ENCODE assay signal across 29 cellular contexts in the genomic region with DNA sequence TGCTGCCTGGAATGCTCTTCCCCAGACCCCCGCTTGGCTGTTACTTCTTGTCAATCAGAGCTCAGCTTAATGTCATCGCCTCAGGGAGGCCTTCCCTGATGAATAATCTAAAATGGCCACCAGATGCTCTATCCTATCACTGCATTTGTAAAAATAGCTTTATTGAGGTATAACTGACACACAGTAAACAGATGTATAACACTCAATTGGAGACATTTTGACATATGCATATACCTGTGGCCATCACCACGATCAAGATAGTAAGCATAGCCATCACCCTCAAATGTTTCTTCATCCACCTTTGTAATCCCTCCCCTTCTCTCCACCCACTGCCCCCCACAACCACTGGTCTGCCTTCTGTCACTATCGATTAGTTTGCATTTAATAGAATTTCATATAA.
"Had no signal": no experiment of that assay in that cellular context is flagged by ENCODE, and none has a peak within 500 bp of the region (broad histone marks: within the 10 kb centered on the region; RNA-seq: fewer than 3 reads in every experiment).

No MANE protein-coding gene starts in this region.

- H3K36me3 Mint-ChIP-seq: stimulated activated effector memory CD8-positive, alpha-beta T cell treated with anti-CD3 and anti-CD28 coated beads, Interleukin-12 subunit alpha, Interleukin-12 subunit beta, amount 100 ng/mL, for 72 hours; stimulated activated memory B cell treated with anti-CD40 and anti-IgM and Interleukin-4, amounts not matched to agents 10 μg/mL and 1 μg/mL and 100 μg/mL, for 72 hours; type B pancreatic cell had no signal

- H3K9me3 ChIP-seq: suprapubic skin, testis, thoracic aorta, thyroid gland, tibial artery, upper lobe of right lung, uterus, vagina had no signal

- H3K9me3 Mint-ChIP-seq: type B pancreatic cell had no signal

- H3K36me3 ChIP-seq: stomach, suprapubic skin, thoracic aorta, thyroid gland, tibial artery, tibial nerve, transverse colon, upper lobe of left lung, upper lobe of right lung, uterus, vagina had no signal

- FAIRE-seq: urothelium cell line had no signal

- H3K27ac ChIP-seq: stomach, suprapubic skin, thoracic aorta, thyroid gland, tibial artery, transverse colon, upper lobe of left lung, upper lobe of right lung, uterus, vagina had no signal

- H3K27ac Mint-ChIP-seq: stimulated activated effector memory CD8-positive, alpha-beta T cell treated with anti-CD3 and anti-CD28 coated beads, Interleukin-12 subunit alpha, Interleukin-12 subunit beta, amount 100 ng/mL, for 72 hours; stimulated activated memory B cell treated with anti-CD40 and anti-IgM and Interleukin-4, amounts not matched to agents 10 μg/mL and 1 μg/mL and 100 μg/mL, for 72 hours; stimulated activated naive B cell treated with anti-CD40 and anti-IgM and Interleukin-4, amounts not matched to agents 10 μg/mL and 1 μg/mL and 100 μg/mL, for 72 hours; stimulated activated naive CD8-positive, alpha-beta T cell treated with anti-CD3 and anti-CD28 coated beads, Interleukin-15, amount 100 ng/mL, for 72 hours; stimulated activated naive CD8-positive, alpha-beta T cell treated with anti-CD3 and anti-CD28 coated beads, Interleukin-15, Interleukin-2, amounts not matched to agents 100 ng/mL and 50 ng/mL, for 24 hours; type B pancreatic cell had no signal

- ATAC-seq: stimulated activated effector memory CD8-positive, alpha-beta T cell treated with anti-CD3 and anti-CD28 coated beads, Interleukin-12 subunit alpha, Interleukin-12 subunit beta, amount 100 ng/mL, for 72 hours; stimulated activated memory B cell treated with anti-CD40 and anti-IgM and Interleukin-4, amounts not matched to agents 10 μg/mL and 1 μg/mL and 100 μg/mL, for 72 hours; stimulated activated naive B cell treated with anti-CD40 and anti-IgM and Interleukin-4, amounts not matched to agents 10 μg/mL and 1 μg/mL and 100 μg/mL, for 72 hours; stimulated activated naive CD8-positive, alpha-beta T cell treated with anti-CD3 and anti-CD28 coated beads, Interleukin-15, amount 100 ng/mL, for 72 hours; stimulated activated naive CD8-positive, alpha-beta T cell treated with anti-CD3 and anti-CD28 coated beads, Interleukin-15, Interleukin-2, amounts not matched to agents 100 U/mL and 50 U/mL, for 24 hours had no signal

- H3K4me3 Mint-ChIP-seq: stimulated activated effector memory CD8-positive, alpha-beta T cell treated with anti-CD3 and anti-CD28 coated beads, Interleukin-12 subunit alpha, Interleukin-12 subunit beta, amount 100 ng/mL, for 72 hours; stimulated activated memory B cell treated with anti-CD40 and anti-IgM and Interleukin-4, amounts not matched to agents 10 μg/mL and 1 μg/mL and 100 μg/mL, for 72 hours; stimulated activated naive B cell treated with anti-CD40 and anti-IgM and Interleukin-4, amounts not matched to agents 10 μg/mL and 1 μg/mL and 100 μg/mL, for 72 hours; stimulated activated naive CD8-positive, alpha-beta T cell treated with anti-CD3 and anti-CD28 coated beads, Interleukin-15, amount 100 ng/mL, for 72 hours; stimulated activated naive CD8-positive, alpha-beta T cell treated with anti-CD3 and anti-CD28 coated beads, Interleukin-15, Interleukin-2, amounts not matched to agents 100 ng/mL and 50 ng/mL, for 24 hours; type B pancreatic cell had no signal

- H3K4me1 ChIP-seq: suprapubic skin, thyroid gland, upper lobe of left lung, upper lobe of right lung, uterus, vagina had no signal

- H3K4me1 Mint-ChIP-seq: stimulated activated memory B cell treated with anti-CD40 and anti-IgM and Interleukin-4, amounts not matched to agents 10 μg/mL and 1 μg/mL and 100 μg/mL, for 72 hours; stimulated activated naive CD8-positive, alpha-beta T cell treated with anti-CD3 and anti-CD28 coated beads, Interleukin-15, amount 100 ng/mL, for 72 hours had no signal

- DNase-seq: stimulated activated CD4-positive, alpha-beta T cell treated with anti-CD3 and anti-CD28 coated beads, Interleukin-2, amount 100 ng/mL, for 48 hours; stimulated activated CD4-positive, alpha-beta T cell treated with anti-CD3 and anti-CD28 coated beads, Interleukin-4, amount 100 ng/mL, for 1 hour; stimulated activated CD4-positive, alpha-beta T cell treated with anti-CD3 and anti-CD28 coated beads, Interleukin-4, amount 100 ng/mL, for 24 hours; stimulated activated CD4-positive, alpha-beta T cell treated with anti-CD3 and anti-CD28 coated beads, Interleukin-4, amount 100 ng/mL, for 4 hours; stimulated activated CD8-positive, alpha-beta memory T cell treated with anti-CD3 and anti-CD28 coated beads, Interleukin-4, amount 100 ng/mL, for 48 hours; stimulated activated naive B cell treated with anti-CD40 and anti-IgM and Interleukin-4, amounts not matched to agents 10 μg/mL and 1 μg/mL and 100 μg/mL, for 72 hours; stimulated activated naive CD4-positive, alpha-beta T cell; stimulated activated naive CD4-positive, alpha-beta T cell treated with Interleukin-2 at 50 U/mL for 16 hours; stimulated activated naive CD8-positive, alpha-beta T cell treated with anti-CD3 and anti-CD28 coated beads, Interleukin-15, amount 100 ng/mL, for 72 hours; stimulated activated naive CD8-positive, alpha-beta T cell treated with anti-CD3 and anti-CD28 coated beads, Interleukin-15, Interleukin-2, amounts not matched to agents 100 U/mL and 50 U/mL, for 24 hours; stomach; substantia nigra; testis; thyroid gland; tibial artery; transverse colon; trophoblast cell; upper lobe of left lung; uterus had no signal

- H3K4me3 ChIP-seq: stomach, suprapubic skin, testis, thoracic aorta, thyroid gland, tibial artery, tibial nerve, transverse colon, upper lobe of left lung, upper lobe of right lung, uterus, vagina had no signal

- H3K27me3 ChIP-seq: suprapubic skin, thyroid gland, tibial artery, tibial nerve, transverse colon, upper lobe of left lung, uterus, vagina had no signal
